Comparison of ENCODE assay signal across 21 cellular contexts in the genomic region with DNA sequence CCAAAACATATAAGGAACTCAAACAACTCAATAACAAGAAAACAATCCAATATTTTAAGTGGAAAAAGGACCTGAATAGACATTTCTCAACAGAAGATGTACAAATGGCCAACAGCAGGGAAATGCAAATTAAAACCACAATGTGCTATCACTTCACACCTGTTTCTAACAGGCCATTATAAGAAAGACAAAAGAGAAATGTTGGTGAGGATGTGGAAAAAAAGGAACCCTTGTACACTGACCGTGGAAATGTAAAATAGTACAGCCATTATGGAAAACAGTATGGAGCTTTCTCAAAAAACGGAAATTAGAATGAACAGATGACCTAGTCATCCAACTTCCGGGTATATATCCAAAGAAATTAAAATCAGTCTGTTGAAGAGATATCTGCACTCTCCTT. TPM values are rescaled to one million over a fixed set of nuclear protein-coding genes. Genes with fewer than 3 reads are reported as not detected.
DNase-seq lines count a peak whose midpoint lies in the region; FAIRE-seq and TF ChIP-seq lines count a peak whose summit lies in the region.
"Had no signal": no experiment of that assay in that cellular context is flagged by ENCODE, and none has a peak within 500 bp of the region (broad histone marks: within the 10 kb centered on the region; RNA-seq: fewer than 3 reads in every experiment).

No MANE protein-coding gene starts in this region.

- peak overlapping the region; percentile 4 for H3K4me3 ChIP-seq in OCI-LY7 (ENCODE audit: low read depth, low read length, poor library complexity, severe bottlenecking)
- H3K4me3 ChIP-seq: GM23248 had no signal

- H3K27ac ChIP-seq in OCI-LY7 (ENCODE audit: low read depth, low read length, poor library complexity, severe bottlenecking): peak overlapping the region; percentile 51
- H3K27ac ChIP-seq: GM23248 had no signal

- H4K20me1 ChIP-seq in OCI-LY7 (ENCODE audit: insufficient read depth, low read length): no peaks in the 10 kb centered on the region

- no peak for TF ChIP-seq CTCF in OCI-LY7 (conservative IDR thresholded peaks at IDR 0.05; ENCODE audit: low read length)

- H3K36me3 Mint-ChIP-seq in activated naive CD8-positive, alpha-beta T cell treated with anti-CD3 and anti-CD28 coated beads for 36 hours: no peaks in the 10 kb centered on the region
- H3K36me3 Mint-ChIP-seq: CD4-positive, alpha-beta memory T cell had no signal

- intact Hi-C loops in OCI-LY7 (cut with micrococcal nuclease; ENCODE audit: unreplicated experiment): no loop called here

- peak overlapping the region; percentile 38 for H3K4me2 ChIP-seq in OCI-LY7 (ENCODE audit: low read length)

- no peaks in the 10 kb centered on the region for H3K79me2 ChIP-seq in OCI-LY7 (ENCODE audit: insufficient read depth, low read depth, low read length)

- no peak for DNase-seq in GM19239 (ENCODE audit: insufficient read length, low spot score)
- DNase-seq in NCI-H146 treated with DMSO at 0.1 percent for 48 hours (lab: John Stamatoyannopoulos, UW; ENCODE audit: unreplicated experiment): peak; percentile 5
- DNase-seq in OCI-LY7 (ENCODE audit: low spot score): peak; percentile 63
- DNase-seq in activated CD4-positive, alpha-beta T cell treated with anti-CD3 and anti-CD28 coated beads, Interleukin-2, amount 50 U/mL, for 1 hour: no peak
- no peak for DNase-seq in activated naive CD8-positive, alpha-beta T cell treated with anti-CD3 and anti-CD28 coated beads for 36 hours
- DNase-seq in NCI-H2081 (lab: John Stamatoyannopoulos, UW): no peak
- DNase-seq in DMS153 (lab: John Stamatoyannopoulos, UW): no peak
- DNase-seq: C1 segment of cervical spinal cord; Calu3; CD4-positive, alpha-beta memory T cell; COR-L47; DND-41; EL; GDM1; GM23248; H7; HCEC 1CT had no signal

- peaks cover 21% of the 10 kb centered on the region for H3K4me1 ChIP-seq in OCI-LY7 (ENCODE audit: insufficient read depth, low read length, poor library complexity, severe bottlenecking)

- no peaks in the 10 kb centered on the region for H3K9me3 Mint-ChIP-seq in activated naive CD8-positive, alpha-beta T cell treated with anti-CD3 and anti-CD28 coated beads for 36 hours

- no TSS peak for BruUV-seq in OCI-LY7 (replicated peaks; lab: Mats Ljungman, UMichigan)

- FAIRE-seq in GM19239 (lab: Jason Lieb, UNC): peak; percentile 14
- FAIRE-seq: GM12892, H1 had no signal

- H3K27ac Mint-ChIP-seq in activated naive CD8-positive, alpha-beta T cell treated with anti-CD3 and anti-CD28 coated beads for 36 hours: no peak overlapping the region
- H3K27ac Mint-ChIP-seq: CD4-positive, alpha-beta memory T cell had no signal

- POLR2A ChIA-PET in OCI-LY7 (lab: Charles Lee): no interaction called here

- no peak overlapping the region for H3K4me3 Mint-ChIP-seq in activated naive CD8-positive, alpha-beta T cell treated with anti-CD3 and anti-CD28 coated beads for 36 hours
- H3K4me3 Mint-ChIP-seq: CD4-positive, alpha-beta memory T cell had no signal

- peak overlapping the region; percentile 20; the same call in 1 of the 2 replicates for H2AFZ ChIP-seq in OCI-LY7 (ENCODE audit: low read length)
- H2AFZ ChIP-seq: GM23248 had no signal

- H3K36me3 ChIP-seq in OCI-LY7 (ENCODE audit: insufficient read depth, low read length): no peaks in the 10 kb centered on the region

- CTCF ChIA-PET in OCI-LY7 (lab: Charles Lee; ENCODE audit: unreplicated experiment): no interaction called here

- no peaks in the 10 kb centered on the region for H3K9me2 ChIP-seq in OCI-LY7 (ENCODE audit: insufficient read depth, low read length)

- 0 out of 2 replicates have a peak, but pooled peaks cover 3% of the 10 kb centered on the region for H3K9me3 ChIP-seq in OCI-LY7 (ENCODE audit: low read length)

- peaks cover 9% of the 10 kb centered on the region for H3K4me1 Mint-ChIP-seq in activated naive CD8-positive, alpha-beta T cell treated with anti-CD3 and anti-CD28 coated beads for 36 hours

- H3K27me3 Mint-ChIP-seq in activated naive CD8-positive, alpha-beta T cell treated with anti-CD3 and anti-CD28 coated beads for 36 hours: peaks cover 8% of the 10 kb centered on the region

RNA-seq across cellular contexts. Expression of a gene that starts 37.8 kb away (rescaled TPM):
- not detected in 2 replicates for total RNA-seq in OCI-LY7 (2014; rRNA removed; shearing (Covaris generic))
- not detected in 2 replicates for total RNA-seq in OCI-LY7 (2022)
- 100 to 1,000 TPM; 291 TPM for total RNA-seq in activated naive CD8-positive, alpha-beta T cell treated with anti-CD3 and anti-CD28 coated beads for 36 hours
- total RNA-seq: A172, A673, Calu3, GM23248, H1, H7 had no signal

RNA-seq across cellular contexts. Expression of a gene that starts 48.9 kb away (rescaled TPM):
- total RNA-seq in OCI-LY7 (2014; rRNA removed; shearing (Covaris generic)): not detected in 2 replicates
- total RNA-seq in OCI-LY7 (2022): not detected in 2 replicates
- under 1 TPM; 0.70 to 0.92 TPM for total RNA-seq in activated naive CD8-positive, alpha-beta T cell treated with anti-CD3 and anti-CD28 coated beads for 36 hours

Comparison
In these comparisons a context has a peak if more than half of its experiments do, and no peak if none do; other contexts are left out.
1. DNase-seq: peak in NCI-H146 treated with DMSO at 0.1 percent for 48 hours (single experiment) and OCI-LY7 (single experiment); none in GM19239 (single experiment), activated CD4-positive, alpha-beta T cell treated with anti-CD3 and anti-CD28 coated beads, Interleukin-2, amount 50 U/mL, for 1 hour (single experiment), activated naive CD8-positive, alpha-beta T cell treated with anti-CD3 and anti-CD28 coated beads for 36 hours (single experiment), NCI-H2081 (0 of 2) and DMS153 (single experiment).
2. RNA of a gene that starts 37.8 kb away (total RNA-seq): 291 TPM in activated naive CD8-positive, alpha-beta T cell treated with anti-CD3 and anti-CD28 coated beads for 36 hours; not detected in OCI-LY7; every median in the first group is over 100 times any median in the second.